Comparison of ENCODE assay signal across 6 cellular contexts in the genomic region with DNA sequence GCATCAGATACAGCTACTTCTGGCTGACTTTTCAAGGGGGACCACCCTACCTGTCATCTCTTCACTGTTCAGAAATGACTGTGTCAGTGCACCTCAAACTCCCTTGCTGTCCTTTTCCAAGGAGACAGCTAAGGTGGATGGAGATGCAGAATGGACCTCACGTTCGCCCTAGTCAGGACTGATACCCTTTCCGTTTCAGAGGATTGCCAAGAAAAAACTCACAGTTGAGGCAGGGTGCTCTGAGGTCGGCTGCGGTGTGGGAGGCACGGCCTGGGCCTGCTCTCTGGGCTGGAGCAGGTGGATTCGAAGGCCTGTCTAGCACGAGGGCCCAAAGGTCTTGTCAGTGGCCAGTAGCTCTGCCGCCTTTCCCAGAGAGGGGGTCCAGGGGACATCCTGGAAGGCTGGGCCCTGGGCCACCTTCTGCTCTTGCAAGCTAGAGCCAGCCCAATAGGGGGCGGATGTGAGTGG.
A peak's percentile ranks its signal among the peaks of the same experiment; 100 is the strongest.
DNase-seq lines count a peak whose midpoint lies in the region; ATAC-seq lines count a peak whose summit lies in the region.

No MANE protein-coding gene starts in this region.

- DNase-seq in HAP-1 (ENCODE audit: low spot score in 2 of 2) = peak in 1 of 2 experiments; percentile 87
- peak; percentile 79 for DNase-seq in activated CD8-positive, alpha-beta memory T cell treated with anti-CD3 and anti-CD28 coated beads, Interleukin-2, amount 50 U/mL, for 4 hours
- DNase-seq in stimulated activated naive CD8-positive, alpha-beta T cell treated with anti-CD3 and anti-CD28 coated beads, Interleukin-15, Interleukin-2, amounts not matched to agents 100 U/mL and 50 U/mL, for 24 hours = peak; percentile 88
- no peak for DNase-seq in anterior cingulate cortex (lab: John Stamatoyannopoulos, UW)
- no peak for DNase-seq in NCI-H2196 (lab: John Stamatoyannopoulos, UW; ENCODE audit: unreplicated experiment)

- H3K36me3 ChIP-seq in HAP-1 (replicated peaks) (peaks cover 33% of the 10 kb centered on the region), iPS-18a (ENCODE audit: control insufficient read depth, low read depth, low read length) (peaks cover 23% of the 10 kb centered on the region)

- no peak overlapping the region for H3K27ac ChIP-seq in iPS-18a (ENCODE audit: low read length)

- H3K4me1 ChIP-seq in HAP-1 (peaks cover 27% of the 10 kb centered on the region), iPS-18a (ENCODE audit: control insufficient read depth, low read depth, low read length) (peaks cover 6% of the 10 kb centered on the region)

- peak overlapping the region; percentile 69 for H3K4me3 ChIP-seq in HAP-1
- H3K4me3 ChIP-seq in iPS-18a (ENCODE audit: low read length) = peak overlapping the region; percentile 76

- peak overlapping the region; percentile 77 for H3K9ac ChIP-seq in iPS-18a (ENCODE audit: low read length)

- H3K9me3 ChIP-seq in HAP-1 (no peaks in the 10 kb centered on the region), iPS-18a (ENCODE audit: control insufficient read depth, low read depth, low read length) (no peaks in the 10 kb centered on the region)

- in situ Hi-C loops in HAP-1 (cut with MboI; ENCODE audit: low sequenced_read_pairs) = no loop called here

- no peak for ATAC-seq in stimulated activated naive CD8-positive, alpha-beta T cell treated with anti-CD3 and anti-CD28 coated beads, Interleukin-15, Interleukin-2, amounts not matched to agents 100 U/mL and 50 U/mL, for 24 hours

- H3K27me3 ChIP-seq in HAP-1 (ENCODE audit: low read depth) (no peaks in the 10 kb centered on the region), iPS-18a (ENCODE audit: control insufficient read depth, insufficient read depth, low read length) (no peaks in the 10 kb centered on the region)

Comparison
In these comparisons a context has a peak if more than half of its experiments do, and no peak if none do; other contexts are left out.
1. DNase-seq: peak in activated CD8-positive, alpha-beta memory T cell treated with anti-CD3 and anti-CD28 coated beads, Interleukin-2, amount 50 U/mL, for 4 hours (single experiment) and stimulated activated naive CD8-positive, alpha-beta T cell treated with anti-CD3 and anti-CD28 coated beads, Interleukin-15, Interleukin-2, amounts not matched to agents 100 U/mL and 50 U/mL, for 24 hours (single experiment); none in anterior cingulate cortex (0 of 58) and NCI-H2196 (single experiment).